In the genomic region with DNA sequence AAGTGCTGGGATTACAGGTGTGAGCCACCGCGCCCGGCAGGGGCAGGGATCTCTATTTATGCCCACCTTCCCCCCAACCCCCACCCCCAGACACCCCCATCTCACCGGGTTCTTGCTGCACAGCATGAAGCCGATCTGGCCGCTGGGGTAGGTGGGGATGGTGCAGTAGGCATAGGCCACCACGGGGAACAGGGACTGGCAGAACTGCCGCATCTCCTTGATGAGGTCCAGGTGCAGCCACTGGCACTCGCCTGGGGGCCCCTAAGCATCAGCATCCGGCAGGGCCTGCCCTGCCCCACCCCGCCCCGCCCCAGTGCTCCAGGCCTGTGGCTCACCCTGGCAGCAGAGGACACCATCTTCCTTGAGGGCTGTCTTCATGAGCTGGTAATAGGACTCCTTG, we compare ENCODE assay signal across 25 cellular contexts. TPM values are rescaled to one million over a fixed set of nuclear protein-coding genes. Genes with fewer than 3 reads are reported as not detected.
DNase-seq lines count a peak whose midpoint lies in the region; ATAC-seq, FAIRE-seq and TF ChIP-seq lines count a peak whose summit lies in the region.
"Had no signal": no experiment of that assay in that cellular context is flagged by ENCODE, and none has a peak within 500 bp of the region (broad histone marks: within the 10 kb centered on the region; RNA-seq: fewer than 3 reads in every experiment).

No MANE protein-coding gene starts in this region.

- peak overlapping the region; percentile 47 for H3K4me3 Mint-ChIP-seq in neural crest cell
- H3K4me3 Mint-ChIP-seq: B cell; CD8-positive, alpha-beta T cell; HFFc6 had no signal

- CTCF ChIA-PET in K562 (lab: Yijun Ruan, JAX; ENCODE audit: low intra/inter-chr PET ratio) = interaction anchor here (0.6 kb wide), 1 partner anchor 360 kb away, joined by 3 read pairs; no protein-coding TSS in a partner anchor

- intact Hi-C loops in K562 (cut with micrococcal nuclease) = no loop called here

- no peak overlapping the region for H3K4me2 ChIP-seq in K562 (ENCODE audit: insufficient read depth, low read length)
- H3K4me2 ChIP-seq: BLaER1 had no signal

- TF ChIP-seq EP300 in K562 (IDR thresholded peaks at IDR 0.05; ENCODE audit: low read length) = no peak

- ATAC-seq in K562 = no peak
- ATAC-seq: CD8-positive, alpha-beta T cell; GM12878 had no signal

- TF ChIP-seq RAD21 in K562 (CRISPR knock-in tag; conservative IDR thresholded peaks at IDR 0.05 in 1 of 2, IDR thresholded peaks at IDR 0.05 in 1 of 2) = no peak

- POLR2A ChIA-PET in K562 (lab: Yijun Ruan, JAX) = interaction anchor here (0.6 to 1.3 kb wide), 3 partner anchors 9 to 43 kb away, joined by 3 read pairs; partner anchors contain the start of genes EXOSC10 and MASP2

- peaks cover 3 to 71% of the 10 kb centered on the region in 2 experiments; a peak in 3 of 5 replicates for H3K4me1 ChIP-seq in K562 (replicated peaks in 1 of 2; ENCODE audit: control insufficient read depth in 2 of 2, insufficient read depth in 2 of 2, low read length in 2 of 2)

- in situ Hi-C loops in K562 (cut with MboI) = no loop called here

- H3K9me3 ChIP-seq in K562 (replicated peaks; ENCODE audit: control insufficient read depth, insufficient read depth, low read depth, low read length) = no peaks in the 10 kb centered on the region
- H3K9me3 ChIP-seq: BLaER1, Caco-2, HAP-1 had no signal

- H3K27ac ChIP-seq in K562 (ENCODE audit: extremely low read depth, low read depth, low read length) = no peak overlapping the region
- H3K27ac ChIP-seq: BLaER1, C4-2B, GM23248 had no signal

- DNase-seq in H7 (peak; percentile 49), K562 (ENCODE audit: extremely low read depth in 1 of 4, low spot score in 3 of 4) (no peak), neural crest cell (ENCODE audit: low read depth, low spot score) (no peak), NCI-H524 treated with DMSO at 0.1 percent for 48 hours (lab: John Stamatoyannopoulos, UW) (no peak), GOT3 (lab: John Stamatoyannopoulos, UW) (no peak), D341Med (ENCODE audit: low spot score) (no peak)
- DNase-seq: Caco-2; CD4-positive, CD25-positive, alpha-beta regulatory T cell; CD8-positive, alpha-beta T cell; DMS 273 treated with DMSO at 0.1 percent for 48 hours; DMS79; EL; GDM1; GM23248; HFFc6 had no signal

- H3K4me1 Mint-ChIP-seq in neural crest cell = peaks cover 12% of the 10 kb centered on the region

- TF ChIP-seq POLR2A in K562 (conservative IDR thresholded peaks at IDR 0.05) = no peak

- H3K36me3 ChIP-seq in H7 (replicated peaks; ENCODE audit: control insufficient read depth, insufficient read depth, low read length) (peaks cover 14% of the 10 kb centered on the region), K562 (ENCODE audit: control insufficient read depth, insufficient read depth, low read length) (peaks cover 42% of the 10 kb centered on the region; the same call in 2 of the 3 replicates)

- H3K9me3 Mint-ChIP-seq in neural crest cell = no peaks in the 10 kb centered on the region
- H3K9me3 Mint-ChIP-seq: CD4-positive, CD25-positive, alpha-beta regulatory T cell; CD8-positive, alpha-beta T cell; HFFc6 had no signal

- no peak overlapping the region for H3K27ac Mint-ChIP-seq in neural crest cell (ENCODE audit: unreplicated experiment)
- H3K27ac Mint-ChIP-seq: B cell; CD4-positive, CD25-positive, alpha-beta regulatory T cell; CD8-positive, alpha-beta T cell; HFFc6 had no signal

- FAIRE-seq in K562 (lab: Jason Lieb, UNC) = no peak
- FAIRE-seq: A204.1, D721Med, GM12878, GM19239 had no signal

- peaks cover 4% of the 10 kb centered on the region for H3K9me1 ChIP-seq in K562 (ENCODE audit: control insufficient read depth, insufficient read depth, low read length)

- no peaks in the 10 kb centered on the region for H3K27me3 Mint-ChIP-seq in neural crest cell (ENCODE audit: low read depth)
- H3K27me3 Mint-ChIP-seq: B cell had no signal

- no peak overlapping the region for H2AFZ ChIP-seq in K562 (ENCODE audit: low read depth, low read length)
- H2AFZ ChIP-seq: GM23248 had no signal

- peak overlapping the region in 1 of 2 experiments; percentile 74; a peak in 1 of 4 replicates for H3K9ac ChIP-seq in K562 (ENCODE audit: insufficient read depth in 1 of 2, low read depth in 2 of 2, low read length in 2 of 2)
- H3K9ac ChIP-seq: BLaER1, GM23248 had no signal

- TF ChIP-seq CTCF in K562 (IDR thresholded peaks at IDR 0.05 in 2 of 3, conservative IDR thresholded peaks at IDR 0.05 in 1 of 3; ENCODE audit: insufficient read depth in 2 of 3, low read depth in 1 of 3, low read length in 3 of 3) (no peak), neural crest cell (conservative IDR thresholded peaks at IDR 0.05) (no peak)

- no TSS peak for BruUV-seq in K562 (replicated peaks; lab: Mats Ljungman, UMichigan)

- peaks cover 14% of the 10 kb centered on the region for H4K20me1 ChIP-seq in K562 (replicated peaks; ENCODE audit: control insufficient read depth, insufficient read depth, low read length)

- H3K4me3 ChIP-seq in H7 (ENCODE audit: insufficient read depth, low read depth, low read length) = no peak overlapping the region
- no peak overlapping the region for H3K4me3 ChIP-seq in K562
- H3K4me3 ChIP-seq: BLaER1, GM12878, GM23248, HAP-1 had no signal

- WGBS in K562 (ENCODE audit: insufficient coverage, low coverage, missing lambda C conversion rate) = 93% methylated on average over 7 of the region's 12 CpGs

- peaks cover 28% of the 10 kb centered on the region for H3K79me2 ChIP-seq in K562 (ENCODE audit: control insufficient read depth, insufficient read depth, low read length)

- H3K36me3 Mint-ChIP-seq in neural crest cell (ENCODE audit: low read depth) = peaks cover 4% of the 10 kb centered on the region
- H3K36me3 Mint-ChIP-seq: CD4-positive, CD25-positive, alpha-beta regulatory T cell had no signal

- no peaks in the 10 kb centered on the region for H3K27me3 ChIP-seq in H7 (ENCODE audit: control insufficient read depth, insufficient read depth, low read length)
- no peaks in the 10 kb centered on the region for H3K27me3 ChIP-seq in K562 (ENCODE audit: control insufficient read depth in 2 of 2, insufficient read depth in 2 of 2, low read length in 2 of 2)
- H3K27me3 ChIP-seq: BLaER1 had no signal

RNA-seq across cellular contexts. Expression of gene SRM, which starts 4.1 kb away (rescaled TPM):
- total RNA-seq in H7 (2014; rRNA removed; shearing (Covaris generic)) = 110 and 111 TPM in 2 replicates
- total RNA-seq in K562 (2011; cell fraction: chromatin; rRNA removed; ENCODE audit: low replicate concordance) = 25.5 and 107 TPM in 2 replicates
- 109 and 122 TPM in 2 replicates for total RNA-seq in K562 (2011; cell fraction: nucleolus; rRNA removed)
- total RNA-seq in K562 (2011; cell fraction: nucleoplasm; rRNA removed) = 64.7 and 103 TPM in 2 replicates
- 93.2 and 164 TPM in 2 replicates for total RNA-seq in K562 (2014; rRNA removed)
- total RNA-seq in K562 (2014; rRNA removed; fragmentation: Illumina TruSeq; extraction: Trizol) = 36.1 and 40.4 TPM in 2 replicates
- total RNA-seq in K562 (2015; rRNA removed; fragmentation: Illumina TruSeq; extraction: Trizol) = 82.5 and 95.0 TPM in 2 replicates
- 373 and 403 TPM in 2 replicates for total RNA-seq in K562 (2021)
- 51.5 and 53.4 TPM in 2 replicates for polyA plus RNA-seq in K562 (2011; rRNA removed)
- polyA plus RNA-seq in K562 (2011; cell fraction: cytosol; rRNA removed) = 100 and 208 TPM in 2 replicates
- 62.9 and 103 TPM in 2 replicates for polyA plus RNA-seq in K562 (2011; cell fraction: nucleus; rRNA removed)
- 211 and 367 TPM in 2 replicates for polyA plus RNA-seq in K562 (2012)
- polyA plus RNA-seq in K562 (2014; fragmentation: Illumina TruSeq; extraction: Trizol) = 296 and 340 TPM in 2 replicates
- polyA plus RNA-seq in K562 (2014; fragmentation: Nextera tagmentation; extraction: Ambion mirVana) = 10 to 100 TPM; 23.9 to 34.1 TPM
- 143 and 176 TPM in 2 replicates for polyA plus RNA-seq in K562 (2014; rRNA removed)
- 55.4 and 73.9 TPM in 2 replicates for polyA minus RNA-seq in K562 (2011; rRNA and poly(A)+ RNA removed)
- polyA minus RNA-seq in K562 (2011; cell fraction: cytosol; rRNA and poly(A)+ RNA removed) = 241 and 294 TPM in 2 replicates
- 35.8 and 45.7 TPM in 2 replicates for polyA minus RNA-seq in K562 (2011; cell fraction: nucleus; rRNA and poly(A)+ RNA removed)
- total RNA-seq in neural crest cell = 147 and 152 TPM in 2 replicates

RNA-seq across cellular contexts. Expression of gene MASP2, which starts 8.6 kb away (rescaled TPM):
- 0.17 and 0.63 TPM in 2 replicates for total RNA-seq in H7 (2014; rRNA removed; shearing (Covaris generic))
- total RNA-seq in K562 (2011; cell fraction: chromatin; rRNA removed; ENCODE audit: low replicate concordance) = 0.49 and 1.1 TPM in 2 replicates
- 0.33 and 0.39 TPM in 2 replicates for total RNA-seq in K562 (2011; cell fraction: nucleolus; rRNA removed)
- total RNA-seq in K562 (2011; cell fraction: nucleoplasm; rRNA removed) = 0.37 and 0.38 TPM in 2 replicates
- total RNA-seq in K562 (2014; rRNA removed) (0.08 TPM in 1 of 2 replicates, not detected in the other), K562 (2014; rRNA removed; fragmentation: Illumina TruSeq; extraction: Trizol) (0.07 TPM in 1 of 2 replicates, not detected in the other), K562 (2015; rRNA removed; fragmentation: Illumina TruSeq; extraction: Trizol) (not detected in 2 replicates), K562 (2021) (0.09 and 0.27 TPM in 2 replicates), neural crest cell (0.14 TPM in 1 of 2 replicates, not detected in the other)
- polyA plus RNA-seq in K562 (2011; rRNA removed) (0.03 TPM in 1 of 2 replicates, not detected in the other), K562 (2014; fragmentation: Illumina TruSeq; extraction: Trizol) (not detected in 2 replicates), K562 (2014; fragmentation: Nextera tagmentation; extraction: Ambion mirVana) (under 1 TPM; 0.01 to 0.06 TPM), K562 (2014; rRNA removed) (0.11 and 0.23 TPM in 2 replicates)
- 0.03 and 0.09 TPM in 2 replicates for polyA plus RNA-seq in K562 (2011; cell fraction: cytosol; rRNA removed)
- 0.14 and 0.28 TPM in 2 replicates for polyA plus RNA-seq in K562 (2011; cell fraction: nucleus; rRNA removed)
- 0.76 and 1.9 TPM in 2 replicates for polyA plus RNA-seq in K562 (2012)
- not detected in 2 replicates for polyA minus RNA-seq in K562 (2011; rRNA and poly(A)+ RNA removed)
- polyA minus RNA-seq in K562 (2011; cell fraction: cytosol; rRNA and poly(A)+ RNA removed) = not detected in 2 replicates
- 0.11 and 0.13 TPM in 2 replicates for polyA minus RNA-seq in K562 (2011; cell fraction: nucleus; rRNA and poly(A)+ RNA removed)
- total RNA-seq: B cell; CD4-positive, CD25-positive, alpha-beta regulatory T cell; GM23248; H4 had no signal
- polyA plus RNA-seq: AG04450 had no signal

RNA-seq across cellular contexts. Expression of gene TARDBP, which starts 43.2 kb away (rescaled TPM):
- total RNA-seq in H7 (2014; rRNA removed; shearing (Covaris generic)) = 91.4 and 96.7 TPM in 2 replicates
- total RNA-seq in K562 (2011; cell fraction: chromatin; rRNA removed; ENCODE audit: low replicate concordance) = 242 and 417 TPM in 2 replicates
- 197 and 216 TPM in 2 replicates for total RNA-seq in K562 (2011; cell fraction: nucleolus; rRNA removed)
- 336 and 397 TPM in 2 replicates for total RNA-seq in K562 (2011; cell fraction: nucleoplasm; rRNA removed)
- total RNA-seq in K562 (2014; rRNA removed) = 129 TPM in 2 replicates
- 176 and 198 TPM in 2 replicates for total RNA-seq in K562 (2014; rRNA removed; fragmentation: Illumina TruSeq; extraction: Trizol)
- 206 and 220 TPM in 2 replicates for total RNA-seq in K562 (2015; rRNA removed; fragmentation: Illumina TruSeq; extraction: Trizol)
- total RNA-seq in K562 (2021) = 211 and 243 TPM in 2 replicates
- polyA plus RNA-seq in K562 (2011; rRNA removed) = 220 and 244 TPM in 2 replicates
- 83.0 and 130 TPM in 2 replicates for polyA plus RNA-seq in K562 (2011; cell fraction: cytosol; rRNA removed)
- 341 and 531 TPM in 2 replicates for polyA plus RNA-seq in K562 (2011; cell fraction: nucleus; rRNA removed)
- 176 and 348 TPM in 2 replicates for polyA plus RNA-seq in K562 (2012)
- polyA plus RNA-seq in K562 (2014; fragmentation: Illumina TruSeq; extraction: Trizol) = 358 and 487 TPM in 2 replicates
- 100 to 1,000 TPM; 122 to 285 TPM for polyA plus RNA-seq in K562 (2014; fragmentation: Nextera tagmentation; extraction: Ambion mirVana)
- polyA plus RNA-seq in K562 (2014; rRNA removed) = 403 and 515 TPM in 2 replicates
- 180 and 229 TPM in 2 replicates for polyA minus RNA-seq in K562 (2011; rRNA and poly(A)+ RNA removed)
- 96.8 and 129 TPM in 2 replicates for polyA minus RNA-seq in K562 (2011; cell fraction: cytosol; rRNA and poly(A)+ RNA removed)
- 160 and 216 TPM in 2 replicates for polyA minus RNA-seq in K562 (2011; cell fraction: nucleus; rRNA and poly(A)+ RNA removed)
- 253 and 268 TPM in 2 replicates for total RNA-seq in neural crest cell

RNA-seq across cellular contexts. Expression of gene EXOSC10, which starts 44.0 kb away (rescaled TPM):
- total RNA-seq in H7 (2014; rRNA removed; shearing (Covaris generic)) = 124 and 141 TPM in 2 replicates
- total RNA-seq in K562 (2011; cell fraction: chromatin; rRNA removed; ENCODE audit: low replicate concordance) = 296 and 313 TPM in 2 replicates
- total RNA-seq in K562 (2011; cell fraction: nucleolus; rRNA removed) = 135 and 164 TPM in 2 replicates
- 188 and 208 TPM in 2 replicates for total RNA-seq in K562 (2011; cell fraction: nucleoplasm; rRNA removed)
- 123 and 125 TPM in 2 replicates for total RNA-seq in K562 (2014; rRNA removed)
- total RNA-seq in K562 (2014; rRNA removed; fragmentation: Illumina TruSeq; extraction: Trizol) = 91.0 and 91.1 TPM in 2 replicates
- 114 and 115 TPM in 2 replicates for total RNA-seq in K562 (2015; rRNA removed; fragmentation: Illumina TruSeq; extraction: Trizol)
- total RNA-seq in K562 (2021) = 101 and 105 TPM in 2 replicates
- polyA plus RNA-seq in K562 (2011; rRNA removed) = 93.8 and 94.1 TPM in 2 replicates
- 72.7 and 82.6 TPM in 2 replicates for polyA plus RNA-seq in K562 (2011; cell fraction: cytosol; rRNA removed)
- polyA plus RNA-seq in K562 (2011; cell fraction: nucleus; rRNA removed) = 226 and 287 TPM in 2 replicates
- 75.0 and 77.2 TPM in 2 replicates for polyA plus RNA-seq in K562 (2012)
- polyA plus RNA-seq in K562 (2014; fragmentation: Illumina TruSeq; extraction: Trizol) = 121 and 146 TPM in 2 replicates
- polyA plus RNA-seq in K562 (2014; fragmentation: Nextera tagmentation; extraction: Ambion mirVana) = 10 to 100 TPM; 23.4 to 61.4 TPM
- polyA plus RNA-seq in K562 (2014; rRNA removed) = 130 and 150 TPM in 2 replicates
- 128 and 135 TPM in 2 replicates for polyA minus RNA-seq in K562 (2011; rRNA and poly(A)+ RNA removed)
- polyA minus RNA-seq in K562 (2011; cell fraction: cytosol; rRNA and poly(A)+ RNA removed) = 39.3 and 50.5 TPM in 2 replicates
- 64.6 and 144 TPM in 2 replicates for polyA minus RNA-seq in K562 (2011; cell fraction: nucleus; rRNA and poly(A)+ RNA removed)
- 115 and 127 TPM in 2 replicates for total RNA-seq in neural crest cell
